Comparison of ENCODE assay signal across 29 cellular contexts in genomic region chr6:16248271-16248670, GRCh38.
"Had no signal": no experiment of that assay in that cellular context is flagged by ENCODE, and none has a peak within 500 bp of the region (broad histone marks: within the 10 kb centered on the region; RNA-seq: fewer than 3 reads in every experiment).

No MANE protein-coding gene starts in this region.

- H3K9me3 ChIP-seq: adrenal gland, body of pancreas, breast epithelium, heart left ventricle had no signal

- ATAC-seq: activated CD4-positive, alpha-beta T cell treated with anti-CD3 and anti-CD28 coated beads for 36 hours; activated CD8-positive, alpha-beta memory T cell treated with anti-CD3 and anti-CD28 coated beads, Interleukin-2, amount 10 ng/mL, durations not matched to agents 7 days and 5 days; activated CD8-positive, alpha-beta T cell treated with anti-CD3 and anti-CD28 coated beads, Interleukin-2, amount 10 ng/mL, durations not matched to agents 7 days and 5 days; activated naive CD8-positive, alpha-beta T cell treated with anti-CD3 and anti-CD28 coated beads, Interleukin-2, amount 50 U/mL, for 24 hours; body of pancreas; esophagus mucosa; heart left ventricle had no signal

- H3K4me1 ChIP-seq: adrenal gland had no signal

- H3K36me3 ChIP-seq: adrenal gland, breast epithelium, cardiac muscle cell had no signal

- H3K27ac ChIP-seq: adrenal gland, body of pancreas, breast epithelium, cardiac muscle cell, coronary artery, dorsolateral prefrontal cortex had no signal

- H3K4me3 ChIP-seq: adrenal gland, body of pancreas, breast epithelium, cardiac muscle cell, coronary artery, dorsolateral prefrontal cortex, heart left ventricle had no signal

- DNase-seq: activated CD4-positive, alpha-beta memory T cell treated with anti-CD3 and anti-CD28 coated beads for 36 hours; activated CD4-positive, alpha-beta T cell treated with anti-CD3 and anti-CD28 coated beads for 36 hours; activated CD4-positive, alpha-beta T cell treated with anti-CD3 and anti-CD28 coated beads, Interleukin-2, amount 10 ng/mL, durations not matched to agents 24 days and 14 days; activated CD4-positive, CD25-positive, alpha-beta regulatory T cell; activated CD4-positive, CD25-positive, alpha-beta regulatory T cell treated with anti-CD3 and anti-CD28 coated beads, Interleukin-2, amount 50 U/mL, for 72 hours; activated CD8-positive, alpha-beta memory T cell treated with anti-CD3 and anti-CD28 coated beads, Interleukin-2, amount 10 ng/mL, durations not matched to agents 7 days and 5 days; activated CD8-positive, alpha-beta memory T cell treated with anti-CD3 and anti-CD28 coated beads, Interleukin-2, amount 50 U/mL, for 4 hours; activated CD8-positive, alpha-beta T cell treated with anti-CD3 and anti-CD28 coated beads, Interleukin-2, amount 10 ng/mL, durations not matched to agents 7 days and 5 days; activated effector memory CD4-positive, alpha-beta T cell treated with anti-CD3 and anti-CD28 coated beads, Interleukin-2, amount 50 U/mL, for 16 hours; activated naive CD4-positive, alpha-beta T cell treated with anti-CD3 and anti-CD28 coated beads for 36 hours; activated naive CD8-positive, alpha-beta T cell treated with anti-CD3 and anti-CD28 coated beads for 36 hours; activated naive CD8-positive, alpha-beta T cell treated with anti-CD3 and anti-CD28 coated beads, Interleukin-2, amount 50 U/mL, for 24 hours; activated T-cell treated with anti-CD3 and anti-CD28 coated beads, Interleukin-2, amount 50 U/mL, for 1 hour; activated T-cell treated with anti-CD3 and anti-CD28 coated beads, Interleukin-2, amount 50 U/mL, for 48 hours; adrenal gland; amygdala; aorta; body of pancreas; dorsolateral prefrontal cortex; effector memory CD4-positive, alpha-beta T cell; endodermal cell; foreskin fibroblast; glutamatergic neuron; heart left ventricle; T-helper 2 cell had no signal

- H3K27me3 ChIP-seq: adrenal gland, body of pancreas, breast epithelium, cardiac muscle cell, dorsolateral prefrontal cortex, heart left ventricle had no signal
